ENCODE assay signal across 6 cellular contexts in genomic region chr10:97422921-97423420, GRCh38. TPM values are rescaled to one million over a fixed set of nuclear protein-coding genes. Genes with fewer than 3 reads are reported as not detected.
DNase-seq lines count a peak whose midpoint lies in the region; TF ChIP-seq lines count a peak whose summit lies in the region.

No MANE protein-coding gene starts in this region.

- peaks cover 91 to 92% of the 10 kb centered on the region in 2 experiments for H3K4me1 ChIP-seq in neutrophil (ENCODE audit: control insufficient read depth in 1 of 2, insufficient read depth in 1 of 2, low read depth in 1 of 2, low read length in 1 of 2)
- peaks cover 4% of the 10 kb centered on the region; the same call in 1 of the 2 replicates for H3K4me1 ChIP-seq in PC-9 (replicated peaks; ENCODE audit: insufficient read depth)

- no peaks in the 10 kb centered on the region for H3K9me3 ChIP-seq in neutrophil
- H3K9me3 ChIP-seq in PC-9 (ENCODE audit: insufficient read depth, low read depth), result no peaks in the 10 kb centered on the region

- TF ChIP-seq CTCF in HL-60 (IDR thresholded peaks at IDR 0.05; ENCODE audit: insufficient read depth, low read length), result no peak
- TF ChIP-seq CTCF in neutrophil (IDR thresholded peaks at IDR 0.05), result no peak
- TF ChIP-seq CTCF in PC-9 (conservative IDR thresholded peaks at IDR 0.05), result no peak

- H3K4me3 Mint-ChIP-seq in activated naive CD4-positive, alpha-beta T cell treated with anti-CD3 and anti-CD28 coated beads for 36 hours, result peak overlapping the region; percentile 70

- H3K27me3 ChIP-seq in HL-60 (ENCODE audit: insufficient read depth, poor library complexity, severe bottlenecking) (no peaks in the 10 kb centered on the region), neutrophil (no peaks in the 10 kb centered on the region), PC-9 (ENCODE audit: insufficient read depth, low read depth) (no peaks in the 10 kb centered on the region)

- peaks cover 18% of the 10 kb centered on the region for H3K79me2 ChIP-seq in PC-9 (ENCODE audit: low read depth)

- no peak overlapping the region for H3K4me2 ChIP-seq in PC-9

- peak overlapping the region; percentile 98 for H3K27ac Mint-ChIP-seq in activated naive CD4-positive, alpha-beta T cell treated with anti-CD3 and anti-CD28 coated beads for 36 hours

- peaks cover 4% of the 10 kb centered on the region for H4K20me1 ChIP-seq in PC-9 (ENCODE audit: insufficient read depth)

- no peaks in the 10 kb centered on the region for H3K27me3 Mint-ChIP-seq in activated naive CD4-positive, alpha-beta T cell treated with anti-CD3 and anti-CD28 coated beads for 36 hours (ENCODE audit: low read depth)

- H3K9me2 ChIP-seq in PC-9 (ENCODE audit: insufficient read depth), result no peaks in the 10 kb centered on the region

- H3K9me3 Mint-ChIP-seq in activated naive CD4-positive, alpha-beta T cell treated with anti-CD3 and anti-CD28 coated beads for 36 hours, result no peaks in the 10 kb centered on the region

- intact Hi-C loops in activated naive CD4-positive, alpha-beta T cell treated with anti-CD3 and anti-CD28 coated beads for 36 hours (cut with micrococcal nuclease), result loop anchor here (1.0 kb wide), 3 partner anchors 10 to 22 kb away; partner anchors contain the start of gene RRP12
- intact Hi-C loops in PC-9 (cut with micrococcal nuclease; ENCODE audit: unreplicated experiment), result no loop called here

- no peak overlapping the region for H2AFZ ChIP-seq in PC-9

- H3K27ac ChIP-seq in HL-60 (replicated peaks) (peak overlapping the region; percentile 87), neutrophil (peak overlapping the region; percentile 93), PC-9 (no peak overlapping the region)

- no peak overlapping the region for H3K4me3 ChIP-seq in HL-60 (replicated peaks; ENCODE audit: insufficient read depth, low read length)
- H3K4me3 ChIP-seq in neutrophil (ENCODE audit: low read depth in 1 of 2, low read length in 1 of 2), result peak overlapping the region; percentile 3 to 6
- H3K4me3 ChIP-seq in PC-9, result no peak overlapping the region

- H3K36me3 Mint-ChIP-seq in activated naive CD4-positive, alpha-beta T cell treated with anti-CD3 and anti-CD28 coated beads for 36 hours (ENCODE audit: low read depth), result peaks cover 26% of the 10 kb centered on the region

- H3K36me3 ChIP-seq in neutrophil, result peaks cover 5% of the 10 kb centered on the region
- no peaks in the 10 kb centered on the region for H3K36me3 ChIP-seq in PC-9 (ENCODE audit: low read depth)

- CTCF ChIA-PET in activated naive CD4-positive, alpha-beta T cell treated with anti-CD3 and anti-CD28 coated beads for 36 hours (lab: Charles Lee), result interaction anchor here (1.0 to 7.1 kb wide), 6 partner anchors 9 to 131 kb away, joined by 3 to 90 read pairs (median 6); partner anchors contain the start of genes EXOSC1, RRP12 and ZDHHC16
- CTCF ChIA-PET in PC-9 (lab: Charles Lee), result interaction anchor here (0.5 kb wide), 1 partner anchor 18 kb away, joined by 5 read pairs; no protein-coding TSS in a partner anchor

- 0 out of 2 replicates have a peak, but pooled peaks cover 4% of the 10 kb centered on the region for H3F3A ChIP-seq in PC-9 (ENCODE audit: insufficient read depth, low read depth)

- peaks cover 60% of the 10 kb centered on the region for H3K4me1 Mint-ChIP-seq in activated naive CD4-positive, alpha-beta T cell treated with anti-CD3 and anti-CD28 coated beads for 36 hours (ENCODE audit: low read depth)

- BruUV-seq in PC-9 (replicated peaks; lab: Mats Ljungman, UMichigan), result no TSS peak

- POLR2A ChIA-PET in PC-9 (lab: Charles Lee; ENCODE audit: unreplicated experiment), result no interaction called here

- DNase-seq in HL-60 (ENCODE audit: low read depth in 1 of 2, low spot score in 1 of 2) (no peak), PC-9 (no peak), DMS114 treated with DMSO at 0.1 percent for 48 hours (lab: John Stamatoyannopoulos, UW; ENCODE audit: unreplicated experiment) (no peak), NCI-H2107 (lab: John Stamatoyannopoulos, UW) (no peak)
- peak; percentile 81 for DNase-seq in activated naive CD4-positive, alpha-beta T cell treated with anti-CD3 and anti-CD28 coated beads for 36 hours

RNA-seq across cellular contexts. Expression of gene PGAM1, which starts 3.0 kb away (rescaled TPM):
- total RNA-seq in activated naive CD4-positive, alpha-beta T cell treated with anti-CD3 and anti-CD28 coated beads for 36 hours, result 1,000 to 10,000 TPM; 1,371 to 1,393 TPM
- 177 and 243 TPM in 2 replicates for total RNA-seq in PC-9 (2021)

RNA-seq across cellular contexts. Expression of gene RRP12, which starts 21.8 kb away (rescaled TPM):
- 10 to 100 TPM; 51.0 to 55.2 TPM for total RNA-seq in activated naive CD4-positive, alpha-beta T cell treated with anti-CD3 and anti-CD28 coated beads for 36 hours
- 22.6 and 34.3 TPM in 2 replicates for total RNA-seq in PC-9 (2021)

RNA-seq across cellular contexts. Expression of gene EXOSC1, which starts 22.8 kb away (rescaled TPM):
- total RNA-seq in activated naive CD4-positive, alpha-beta T cell treated with anti-CD3 and anti-CD28 coated beads for 36 hours, result 10 to 100 TPM; 54.9 to 64.0 TPM
- total RNA-seq in PC-9 (2021), result 25.4 and 27.0 TPM in 2 replicates

RNA-seq across cellular contexts. Expression of gene ZDHHC16, which starts 23.0 kb away (rescaled TPM):
- 10 to 100 TPM; 20.7 to 26.5 TPM for total RNA-seq in activated naive CD4-positive, alpha-beta T cell treated with anti-CD3 and anti-CD28 coated beads for 36 hours
- 29.1 and 29.6 TPM in 2 replicates for total RNA-seq in PC-9 (2021)

Comparison
In these comparisons a context has a peak if more than half of its experiments do, and no peak if none do; other contexts are left out.
1. H3K4me3 ChIP-seq: peak in neutrophil (2 of 2); none in HL-60 (single experiment) and PC-9 (single experiment).